In the genomic region with DNA sequence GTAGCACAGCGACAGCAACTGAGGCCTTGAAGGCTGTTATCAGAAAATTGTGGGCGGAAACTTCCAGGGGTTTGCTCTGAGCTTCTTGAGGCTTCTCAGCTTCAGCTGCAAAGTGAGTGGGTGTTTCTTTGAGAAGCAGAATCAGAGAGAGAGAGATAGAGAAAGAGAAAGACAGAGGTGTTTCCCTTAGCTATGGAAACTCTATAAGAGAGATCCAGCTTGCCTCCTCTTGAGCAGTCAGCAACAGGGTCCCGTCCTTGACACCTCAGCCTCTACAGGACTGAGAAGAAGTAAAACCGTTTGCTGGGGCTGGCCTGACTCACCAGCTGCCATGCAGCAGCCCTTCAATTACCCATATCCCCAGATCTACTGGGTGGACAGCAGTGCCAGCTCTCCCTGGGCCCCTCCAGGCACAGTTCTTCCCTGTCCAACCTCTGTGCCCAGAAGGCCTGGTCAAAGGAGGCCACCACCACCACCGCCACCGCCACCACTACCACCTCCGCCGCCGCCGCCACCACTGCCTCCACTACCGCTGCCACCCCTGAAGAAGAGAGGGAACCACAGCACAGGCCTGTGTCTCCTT, we compare ENCODE assay signal across 13 cellular contexts. TPM values are rescaled to one million over a fixed set of nuclear protein-coding genes. Genes with fewer than 3 reads are reported as not detected.
A peak's percentile ranks its signal among the peaks of the same experiment; 100 is the strongest.
DNase-seq lines count a peak whose midpoint lies in the region; ATAC-seq and TF ChIP-seq lines count a peak whose summit lies in the region.
"Had no signal": no experiment of that assay in that cellular context is flagged by ENCODE, and none has a peak within 500 bp of the region (broad histone marks: within the 10 kb centered on the region; RNA-seq: fewer than 3 reads in every experiment).

Gene FASLG (plus strand): TSS at position 233 of the 583 bp plus-strand sequence. CDS start 99 bp downstream, at position 332.

- no peaks in the 10 kb centered on the region for H3K9me3 Mint-ChIP-seq in CD8-positive, alpha-beta T cell
- peaks cover 4% of the 10 kb centered on the region for H3K9me3 Mint-ChIP-seq in activated naive CD8-positive, alpha-beta T cell treated with anti-CD3 and anti-CD28 coated beads, Interleukin-2, amount 50 U/mL, for 24 hours

- intact Hi-C loops in CD8-positive, alpha-beta T cell (cut with DNase I, micrococcal nuclease), result no loop called here

- peaks cover 39% of the 10 kb centered on the region for H3K4me1 ChIP-seq in CD8-positive, alpha-beta T cell (ENCODE audit: insufficient read depth, low read length)

- CTCF ChIA-PET in CD8-positive, alpha-beta T cell (lab: Charles Lee), result interaction anchor here (1.1 to 1.6 kb wide), 3 partner anchors 17 to 68 kb away, joined by 3 to 9 read pairs (median 5); no protein-coding TSS in a partner anchor

- peaks cover 14% of the 10 kb centered on the region for H3K27me3 Mint-ChIP-seq in CD8-positive, alpha-beta T cell (ENCODE audit: low read depth)
- H3K27me3 Mint-ChIP-seq in activated naive CD8-positive, alpha-beta T cell treated with anti-CD3 and anti-CD28 coated beads, Interleukin-2, amount 50 U/mL, for 24 hours, result peaks cover 2% of the 10 kb centered on the region

- peak in 3 of 7 experiments; percentile 34 to 50 (median 48) for DNase-seq in CD8-positive, alpha-beta T cell
- peak; percentile 65 to 74 for DNase-seq in activated CD4-positive, alpha-beta T cell treated with anti-CD3 and anti-CD28 coated beads, Interleukin-2, amount 50 U/mL, for 4 hours
- DNase-seq in activated naive CD8-positive, alpha-beta T cell treated with anti-CD3 and anti-CD28 coated beads, Interleukin-2, amount 50 U/mL, for 24 hours, result peak; percentile 70
- peak; percentile 62 for DNase-seq in stimulated activated CD4-positive, alpha-beta T cell treated with anti-CD3 and anti-CD28 coated beads, Interleukin-4, amount 100 ng/mL, for 1 hour
- no peak for DNase-seq in NCI-H2196 treated with DMSO at 0.1 percent for 48 hours (lab: John Stamatoyannopoulos, UW; ENCODE audit: unreplicated experiment)
- DNase-seq: NCI-H2171 treated with DMSO at 0.1 percent for 48 hours, SK-N-SH had no signal

- TF ChIP-seq CTCF in CD8-positive, alpha-beta T cell (IDR thresholded peaks at IDR 0.05), result no peak

- peak within 1 kb of the TSS; percentile 25 for H3K27ac ChIP-seq in CD8-positive, alpha-beta T cell (ENCODE audit: low read depth, low read length)
- H3K27ac ChIP-seq: KMS-11, neutrophil had no signal

- peak within 1 kb of the TSS; percentile 81 for H3K27ac Mint-ChIP-seq in CD8-positive, alpha-beta T cell
- peak within 1 kb of the TSS; percentile 99 for H3K27ac Mint-ChIP-seq in activated naive CD8-positive, alpha-beta T cell treated with anti-CD3 and anti-CD28 coated beads, Interleukin-2, amount 50 U/mL, for 24 hours
- H3K27ac Mint-ChIP-seq: B cell had no signal

- no peaks in the 10 kb centered on the region for H3K36me3 Mint-ChIP-seq in CD8-positive, alpha-beta T cell
- H3K36me3 Mint-ChIP-seq in activated naive CD8-positive, alpha-beta T cell treated with anti-CD3 and anti-CD28 coated beads, Interleukin-2, amount 50 U/mL, for 24 hours (ENCODE audit: low read depth), result peaks cover 47% of the 10 kb centered on the region

- no peaks in the 10 kb centered on the region for H3K36me3 ChIP-seq in CD8-positive, alpha-beta T cell (ENCODE audit: insufficient read depth, low read length)
- H3K36me3 ChIP-seq: neutrophil had no signal

- peaks cover 7% of the 10 kb centered on the region for H3K27me3 ChIP-seq in CD8-positive, alpha-beta T cell (ENCODE audit: insufficient read depth, low read length)
- H3K27me3 ChIP-seq: neutrophil had no signal

- H3K9me3 ChIP-seq in CD8-positive, alpha-beta T cell (ENCODE audit: low read length), result no peaks in the 10 kb centered on the region
- H3K9me3 ChIP-seq: neutrophil, SK-N-SH had no signal

- H3K4me1 Mint-ChIP-seq in CD8-positive, alpha-beta T cell (ENCODE audit: low read depth), result peaks cover 51% of the 10 kb centered on the region
- peaks cover 68% of the 10 kb centered on the region for H3K4me1 Mint-ChIP-seq in activated naive CD8-positive, alpha-beta T cell treated with anti-CD3 and anti-CD28 coated beads, Interleukin-2, amount 50 U/mL, for 24 hours

- peak within 1 kb of the TSS; percentile 85 for H3K4me3 Mint-ChIP-seq in CD8-positive, alpha-beta T cell
- peak within 1 kb of the TSS; percentile 87 for H3K4me3 Mint-ChIP-seq in activated naive CD8-positive, alpha-beta T cell treated with anti-CD3 and anti-CD28 coated beads, Interleukin-2, amount 50 U/mL, for 24 hours
- H3K4me3 Mint-ChIP-seq: B cell had no signal

- ATAC-seq in CD8-positive, alpha-beta T cell, result peak; percentile 29
- peak; percentile 81 for ATAC-seq in activated naive CD8-positive, alpha-beta T cell treated with anti-CD3 and anti-CD28 coated beads, Interleukin-2, amount 50 U/mL, for 24 hours
- ATAC-seq in HG02588 (IDR thresholded peaks at IDR 0.05; ENCODE audit: unreplicated experiment) (no peak), GM18868 (IDR thresholded peaks at IDR 0.05; ENCODE audit: unreplicated experiment) (no peak), GM21381 (IDR thresholded peaks at IDR 0.05; ENCODE audit: unreplicated experiment) (no peak)

- peak within 1 kb of the TSS; percentile 28 for H3K4me3 ChIP-seq in CD8-positive, alpha-beta T cell (ENCODE audit: low read depth, low read length)

- POLR2A ChIA-PET in CD8-positive, alpha-beta T cell (lab: Charles Lee), result interaction anchor here (0.9 to 1.4 kb wide), 4 partner anchors 12 to 61 kb away, joined by 3 to 5 read pairs (median 4); no protein-coding TSS in a partner anchor

RNA-seq across cellular contexts. Expression of gene FASLG, which starts in this region (rescaled TPM):
- 1 to 10 TPM; 3.0 to 3.5 TPM for total RNA-seq in CD8-positive, alpha-beta T cell

Comparison
In these comparisons a context has a peak if more than half of its experiments do, and no peak if none do; other contexts are left out.
1. ATAC-seq: peak in CD8-positive, alpha-beta T cell (single experiment) and activated naive CD8-positive, alpha-beta T cell treated with anti-CD3 and anti-CD28 coated beads, Interleukin-2, amount 50 U/mL, for 24 hours (single experiment); none in HG02588 (single experiment), GM18868 (single experiment) and GM21381 (single experiment).